ENCODE assay signal across 33 cellular contexts in the genomic region with DNA sequence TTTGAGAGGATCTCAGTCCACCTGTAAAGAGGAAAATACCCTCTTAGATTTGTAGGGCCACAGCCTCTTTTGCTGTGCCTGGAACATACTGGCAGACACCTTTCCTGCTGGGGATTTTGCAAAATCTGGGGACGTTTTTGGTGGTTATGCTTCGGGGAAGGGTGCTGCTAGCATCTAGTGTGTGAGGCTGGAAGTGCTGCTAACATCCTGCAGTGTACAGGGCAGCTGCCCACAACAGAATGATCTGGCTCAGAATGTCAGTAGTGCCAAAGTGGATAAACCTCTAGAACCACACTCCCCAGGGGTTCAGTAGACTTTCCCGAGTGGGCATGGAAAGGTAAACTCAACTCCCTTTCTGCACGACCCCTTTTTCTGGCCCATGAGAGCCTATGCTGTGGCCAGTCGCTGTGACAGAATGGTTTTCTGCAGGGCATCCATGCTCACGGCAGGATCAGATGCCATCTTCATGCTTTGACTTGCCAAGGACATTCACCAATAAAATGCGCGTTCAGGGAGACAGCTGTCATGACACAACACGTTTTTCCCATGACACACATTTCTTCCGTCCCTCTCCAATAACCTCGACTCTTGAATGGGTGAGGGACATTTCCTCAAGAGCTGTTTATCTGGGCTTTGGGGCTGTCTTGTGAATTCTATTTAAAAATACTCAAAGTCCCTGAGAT.
"Had no signal": no experiment of that assay in that cellular context is flagged by ENCODE, and none has a peak within 500 bp of the region (broad histone marks: within the 10 kb centered on the region; RNA-seq: fewer than 3 reads in every experiment).

No MANE protein-coding gene starts in this region.

- H3K27me3 ChIP-seq: adrenal gland, body of pancreas, Peyer's patch had no signal

- H3K27ac ChIP-seq: adrenal gland, body of pancreas, Peyer's patch, RWPE1, WERI-Rb-1 had no signal

- H3K9me3 Mint-ChIP-seq: activated CD4-positive, alpha-beta memory T cell treated with anti-CD3 and anti-CD28 coated beads, Interleukin-2, amount 10 ng/mL, durations not matched to agents 7 days and 5 days; activated T-helper 2 cell treated with anti-CD3 and anti-CD28 coated beads, Interferon-gamma antibody, Interleukin-2, Interleukin-4, amounts not matched to agents 10 μg/mL and 5 μg/mL and 100 μg/mL, durations not matched to agents 14 hours and 24 hours and 36 hours had no signal

- H3K9me3 ChIP-seq: adrenal gland, body of pancreas, Peyer's patch had no signal

- FAIRE-seq: astrocyte had no signal

- H3K4me3 Mint-ChIP-seq: activated CD4-positive, alpha-beta memory T cell treated with anti-CD3 and anti-CD28 coated beads, Interleukin-2, amount 10 ng/mL, durations not matched to agents 7 days and 5 days; activated T-cell treated with anti-CD3 and anti-CD28 coated beads, Interleukin-2, amount 50 U/mL, for 72 hours; central memory CD8-positive, alpha-beta T cell had no signal

- H3K4me1 Mint-ChIP-seq: activated CD4-positive, alpha-beta memory T cell treated with anti-CD3 and anti-CD28 coated beads, Interleukin-2, amount 10 ng/mL, durations not matched to agents 7 days and 5 days; central memory CD8-positive, alpha-beta T cell had no signal

- H3K36me3 Mint-ChIP-seq: activated naive CD4-positive, alpha-beta T cell treated with anti-CD3 and anti-CD28 coated beads, Interleukin-2, amount 50 U/mL, for 72 hours had no signal

- DNase-seq: activated CD4-positive, alpha-beta memory T cell treated with anti-CD3 and anti-CD28 coated beads, Interleukin-2, amount 10 ng/mL, durations not matched to agents 7 days and 5 days; activated CD4-positive, alpha-beta T cell treated with anti-CD3 and anti-CD28 coated beads for 1 hour; activated CD4-positive, alpha-beta T cell treated with anti-CD3 and anti-CD28 coated beads for 48 hours; activated CD4-positive, CD25-positive, alpha-beta regulatory T cell; activated gamma-delta T cell; activated naive CD4-positive, alpha-beta T cell treated with Interleukin-2 at 50 U/mL for 16 hours; activated T-cell treated with anti-CD3 and anti-CD28 coated beads, Interleukin-2, amount 50 U/mL, for 1 hour; activated T-cell treated with anti-CD3 and anti-CD28 coated beads, Interleukin-2, amount 50 U/mL, for 72 hours; adrenal gland; body of pancreas; Kasumi-1; KG1; MM.1S; NCI-H1092 treated with DMSO at 0.1 percent for 48 hours; NCI-H146; NCI-H187; NCI-H2029 treated with DMSO at 0.1 percent for 48 hours; NCI-H2107; NCI-H2171; NCI-H526; NCI-H748 treated with DMSO at 0.1 percent for 48 hours; NK-92 treated with Interleukin-12 subunit alpha and Interleukin-12 subunit beta, amount 100 ng/mL, for 24 hours; PC-3; Peyer's patch; Right ventricle myocardium superior; SW 1271; T1000; WERI-Rb-1 had no signal

- H3K27ac Mint-ChIP-seq: activated CD4-positive, alpha-beta memory T cell treated with anti-CD3 and anti-CD28 coated beads, Interleukin-2, amount 10 ng/mL, durations not matched to agents 7 days and 5 days; activated naive CD4-positive, alpha-beta T cell treated with anti-CD3 and anti-CD28 coated beads, Interleukin-2, amount 50 U/mL, for 72 hours; activated T-cell treated with anti-CD3 and anti-CD28 coated beads, Interleukin-2, amount 50 U/mL, for 72 hours; activated T-helper 2 cell treated with anti-CD3 and anti-CD28 coated beads, Interferon-gamma antibody, Interleukin-2, Interleukin-4, amounts not matched to agents 10 μg/mL and 5 μg/mL and 100 μg/mL, durations not matched to agents 14 hours and 24 hours and 36 hours had no signal

- H3K36me3 ChIP-seq: adrenal gland, Peyer's patch, WERI-Rb-1 had no signal

- H3K4me3 ChIP-seq: adrenal gland, body of pancreas, Peyer's patch had no signal

- H3K4me1 ChIP-seq: adrenal gland, body of pancreas, Peyer's patch had no signal

- ATAC-seq: activated naive CD4-positive, alpha-beta T cell treated with anti-CD3 and anti-CD28 coated beads, Interleukin-2, amount 50 U/mL, for 72 hours; activated T-cell treated with anti-CD3 and anti-CD28 coated beads, Interleukin-2, amount 50 U/mL, for 72 hours; body of pancreas; PC-3 had no signal
